ENCODE assay signal across 2 cellular contexts in genomic region chr11:124152770-124153407, GRCh38.
TF ChIP-seq lines count a peak whose summit lies in the region.

No MANE protein-coding gene starts in this region.

TF ChIP-seq in SK-N-SH, 30 proteins besides CTCF, POLR2A, EP300 and RAD21:
- TF ChIP-seq SIN3A (IDR thresholded peaks at IDR 0.05; ENCODE audit: borderline replicate concordance, low read depth, low read length) (no peak), ELF1 (IDR thresholded peaks at IDR 0.05) (no peak), RXRA (IDR thresholded peaks at IDR 0.05; ENCODE audit: borderline replicate concordance, low read depth) (no peak), NRF1 (IDR thresholded peaks at IDR 0.05; ENCODE audit: low read depth, low read length) (no peak), MEF2A (IDR thresholded peaks at IDR 0.05; ENCODE audit: borderline replicate concordance, low read depth) (no peak), YY1 (IDR thresholded peaks at IDR 0.05; ENCODE audit: low read depth) (no peak), TCF12 (IDR thresholded peaks at IDR 0.05) (no peak), TEAD4 (IDR thresholded peaks at IDR 0.05; ENCODE audit: borderline replicate concordance, insufficient read depth) (no peak), EZH2phosphoT487 (IDR thresholded peaks at IDR 0.05; ENCODE audit: borderline replicate concordance, low read depth) (no peak), FOXJ3 (CRISPR knock-in tag; IDR thresholded peaks at IDR 0.05) (no peak), USF2 (IDR thresholded peaks at IDR 0.05; ENCODE audit: borderline replicate concordance, low read depth, low read length) (no peak), FOSL2 (IDR thresholded peaks at IDR 0.05; ENCODE audit: borderline replicate concordance, low read depth) (no peak), CHD2 (IDR thresholded peaks at IDR 0.05; ENCODE audit: low read length, partially characterized antibody) (no peak)

TF ChIP-seq in SK-N-SH treated with all-trans-retinoic acid at 6 μM for 48 hours, 23 proteins besides CTCF, POLR2A, EP300 and RAD21:
- no peak for TF ChIP-seq GLIS3 (CRISPR knock-in tag; IDR thresholded peaks at IDR 0.05)
- TF ChIP-seq ISL1 (CRISPR knock-in tag; IDR thresholded peaks at IDR 0.05), result no peak
- no peak for TF ChIP-seq ZNF565 (CRISPR knock-in tag; conservative IDR thresholded peaks at IDR 0.05; ENCODE audit: low read depth)
- no peak for TF ChIP-seq ZNF8 (CRISPR knock-in tag; IDR thresholded peaks at IDR 0.05)
- no peak for TF ChIP-seq RARB (CRISPR knock-in tag; IDR thresholded peaks at IDR 0.05)
- no peak for TF ChIP-seq ZC3H10 (CRISPR knock-in tag; IDR thresholded peaks at IDR 0.05)
- TF ChIP-seq CREB5 (CRISPR knock-in tag; IDR thresholded peaks at IDR 0.05; ENCODE audit: low read depth), result no peak
- TF ChIP-seq SNAI2 (CRISPR knock-in tag; IDR thresholded peaks at IDR 0.05), result no peak
- no peak for TF ChIP-seq TCF4 (CRISPR knock-in tag; IDR thresholded peaks at IDR 0.05; ENCODE audit: borderline replicate concordance)
- TF ChIP-seq ZNF70 (CRISPR knock-in tag; IDR thresholded peaks at IDR 0.05), result no peak
- no peak for TF ChIP-seq ZFP3 (CRISPR knock-in tag; IDR thresholded peaks at IDR 0.05)
- TF ChIP-seq TSHZ2 (CRISPR knock-in tag; IDR thresholded peaks at IDR 0.05), result no peak
- no peak for TF ChIP-seq ZFP30 (CRISPR knock-in tag; IDR thresholded peaks at IDR 0.05)
- no peak for TF ChIP-seq ARNTL (CRISPR knock-in tag; IDR thresholded peaks at IDR 0.05; ENCODE audit: borderline replicate concordance, low read depth)
- TF ChIP-seq OSR1 (CRISPR knock-in tag; IDR thresholded peaks at IDR 0.05), result no peak
